In genomic region chr20:62186096-62186426, GRCh38 we compare ENCODE assay signal across 28 cellular contexts. TPM values are rescaled to one million over a fixed set of nuclear protein-coding genes. Genes with fewer than 3 reads are reported as not detected.
A peak's percentile ranks its signal among the peaks of the same experiment; 100 is the strongest.
DNase-seq lines count a peak whose midpoint lies in the region; ATAC-seq, FAIRE-seq and TF ChIP-seq lines count a peak whose summit lies in the region.
"Had no signal": no experiment of that assay in that cellular context is flagged by ENCODE, and none has a peak within 500 bp of the region (broad histone marks: within the 10 kb centered on the region; RNA-seq: fewer than 3 reads in every experiment).

No MANE protein-coding gene starts in this region.

- H3K79me2 ChIP-seq in OCI-LY7 (ENCODE audit: insufficient read depth, low read depth, low read length) (peaks cover 56% of the 10 kb centered on the region), HepG2 (ENCODE audit: insufficient read depth, low read length) (peaks cover 57% of the 10 kb centered on the region)

- H3K4me2 ChIP-seq in OCI-LY7 (ENCODE audit: low read length) (peak overlapping the region; percentile 53; the same call in 1 of the 2 replicates), HepG2 (ENCODE audit: low read depth, low read length) (peak overlapping the region; percentile 61)

- POLR2A ChIA-PET in MCF 10A (lab: Yijun Ruan, JAX) = interaction anchor here (2.0 kb wide), 1 partner anchor 45 kb away, joined by 6 read pairs; no protein-coding TSS in a partner anchor
- POLR2A ChIA-PET in OCI-LY7 (lab: Charles Lee) = interaction anchor here (1.2 kb wide), 1 partner anchor 50 kb away, joined by 3 read pairs; no protein-coding TSS in a partner anchor
- POLR2A ChIA-PET in HepG2 (lab: Yijun Ruan, JAX) = no interaction called here

- H3K27ac Mint-ChIP-seq in MCF 10A (ENCODE audit: low read depth, unreplicated experiment) = peak overlapping the region; percentile 35
- H3K27ac Mint-ChIP-seq in activated T-helper 1 cell treated with anti-CD3 and anti-CD28 coated beads, Interleukin-12 subunit alpha, Interleukin-12 subunit beta, Interleukin-2, Interleukin-4 antibody, amounts not matched to agents 30 ng/mL and 10 ng/mL and 1 ng/mL, durations not matched to agents 14 hours and 24 hours and 36 hours = no peak overlapping the region

- H4K20me1 ChIP-seq in OCI-LY7 (ENCODE audit: insufficient read depth, low read length) = no peaks in the 10 kb centered on the region
- no peaks in the 10 kb centered on the region for H4K20me1 ChIP-seq in HepG2 (ENCODE audit: insufficient read depth, low read length)

- H3K4me1 Mint-ChIP-seq in MCF 10A (ENCODE audit: insufficient read depth, unreplicated experiment) = peaks cover 21% of the 10 kb centered on the region
- peaks cover 40% of the 10 kb centered on the region for H3K4me1 Mint-ChIP-seq in activated T-helper 1 cell treated with anti-CD3 and anti-CD28 coated beads, Interleukin-12 subunit alpha, Interleukin-12 subunit beta, Interleukin-2, Interleukin-4 antibody, amounts not matched to agents 30 ng/mL and 10 ng/mL and 1 ng/mL, durations not matched to agents 14 hours and 24 hours and 36 hours (ENCODE audit: low read depth)

- no peaks in the 10 kb centered on the region for H3K27me3 ChIP-seq in breast epithelium
- no peaks in the 10 kb centered on the region; a peak in 1 of 5 replicates for H3K27me3 ChIP-seq in HepG2 (ENCODE audit: control insufficient read depth in 1 of 2, insufficient read depth in 2 of 2, low read length in 2 of 2)

- H3K9me3 Mint-ChIP-seq in MCF 10A (ENCODE audit: unreplicated experiment) = no peaks in the 10 kb centered on the region
- no peaks in the 10 kb centered on the region for H3K9me3 Mint-ChIP-seq in activated T-helper 1 cell treated with anti-CD3 and anti-CD28 coated beads, Interleukin-12 subunit alpha, Interleukin-12 subunit beta, Interleukin-2, Interleukin-4 antibody, amounts not matched to agents 30 ng/mL and 10 ng/mL and 1 ng/mL, durations not matched to agents 14 hours and 24 hours and 36 hours

- no peak overlapping the region for H2AFZ ChIP-seq in OCI-LY7 (ENCODE audit: low read length)
- H2AFZ ChIP-seq in HepG2 (ENCODE audit: low read length) = no peak overlapping the region

- no peaks in the 10 kb centered on the region for H3K36me3 ChIP-seq in breast epithelium
- H3K36me3 ChIP-seq in OCI-LY7 (ENCODE audit: insufficient read depth, low read length) = peaks cover 22% of the 10 kb centered on the region
- peaks cover 9 to 20% of the 10 kb centered on the region in 2 experiments for H3K36me3 ChIP-seq in HepG2 (replicated peaks in 1 of 2; ENCODE audit: control insufficient read depth in 1 of 2, insufficient read depth in 2 of 2, low read length in 2 of 2)

- H3K9ac ChIP-seq in HepG2 (ENCODE audit: insufficient read depth, low read depth, low read length) = peak overlapping the region; percentile 30

- H3K27ac ChIP-seq in breast epithelium (no peak overlapping the region), OCI-LY7 (ENCODE audit: low read depth, low read length, poor library complexity, severe bottlenecking) (no peak overlapping the region), HepG2 (ENCODE audit: extremely low read length, insufficient read depth, low read length) (peak overlapping the region; percentile 57)
- H3K27ac ChIP-seq: 22Rv1, C4-2B had no signal

- TF ChIP-seq CTCF in MCF 10A (IDR thresholded peaks at IDR 0.05; ENCODE audit: unreplicated experiment) = no peak
- TF ChIP-seq CTCF in breast epithelium (IDR thresholded peaks at IDR 0.05) = no peak
- TF ChIP-seq CTCF in OCI-LY7 (conservative IDR thresholded peaks at IDR 0.05; ENCODE audit: low read length) = no peak
- TF ChIP-seq CTCF in HepG2 (CRISPR knock-in tag; IDR thresholded peaks at IDR 0.05) = no peak

- H3K9me2 ChIP-seq in OCI-LY7 (ENCODE audit: insufficient read depth, low read length) = no peaks in the 10 kb centered on the region

- H3K4me1 ChIP-seq in breast epithelium (peaks cover 0 to 7% of the 10 kb centered on the region in 2 donors), OCI-LY7 (ENCODE audit: insufficient read depth, low read length, poor library complexity, severe bottlenecking) (peaks cover 28% of the 10 kb centered on the region), HepG2 (ENCODE audit: insufficient read depth, low read length) (peaks cover 48% of the 10 kb centered on the region)

- in situ Hi-C loops in HepG2 (cut with HindIII; ENCODE audit: extremely low pct_ligation_motif_present, low pct_unique_long_range_greater_than_20kb) = no loop called here

- H3K4me3 Mint-ChIP-seq in MCF 10A (ENCODE audit: unreplicated experiment) = no peak overlapping the region
- H3K4me3 Mint-ChIP-seq in activated T-helper 1 cell treated with anti-CD3 and anti-CD28 coated beads, Interleukin-12 subunit alpha, Interleukin-12 subunit beta, Interleukin-2, Interleukin-4 antibody, amounts not matched to agents 30 ng/mL and 10 ng/mL and 1 ng/mL, durations not matched to agents 14 hours and 24 hours and 36 hours = no peak overlapping the region

- WGBS in HepG2 (ENCODE audit: low lambda C conversion rate) = 66% methylated on average over 3 of the region's 3 CpGs

- DNase-seq in MCF 10A (ENCODE audit: unreplicated experiment) (no peak), breast epithelium (ENCODE audit: low spot score in 2 of 2) (no peak), OCI-LY7 (ENCODE audit: low spot score) (no peak), HepG2 (ENCODE audit: low spot score) (no peak), NCI-H1694 treated with DMSO at 0.1 percent for 48 hours (lab: John Stamatoyannopoulos, UW) (no peak), NCI-H1105 treated with DMSO at 0.1 percent for 48 hours (lab: John Stamatoyannopoulos, UW) (no peak)
- no peak for DNase-seq in activated T-helper 1 cell treated with anti-CD3 and anti-CD28 coated beads, Interleukin-12 subunit alpha, Interleukin-12 subunit beta, Interleukin-2, Interleukin-4 antibody, amounts not matched to agents 30 ng/mL and 10 ng/mL and 1 ng/mL, durations not matched to agents 14 hours and 24 hours and 36 hours (ENCODE audit: low spot score)
- DNase-seq: ACHN, DMS79 treated with DMSO at 0.1 percent for 48 hours, GOT3, HCEC 1CT, Karpas-422, MM.1S, NCI-H1092, NCI-H1436 treated with DMSO at 0.1 percent for 48 hours, NCI-H2029 treated with DMSO at 0.1 percent for 48 hours, NCI-H2171, NCI-H345, NCI-H524 treated with DMSO at 0.1 percent for 48 hours, NCI-H82, SHP77, T-helper 2 cell had no signal

- intact Hi-C loops in MCF 10A (cut with micrococcal nuclease) = no loop called here
- intact Hi-C loops in breast epithelium (cut with DNase I; ENCODE audit: low total_unique reads) = no loop called here
- intact Hi-C loops in OCI-LY7 (cut with micrococcal nuclease; ENCODE audit: unreplicated experiment) = no loop called here
- intact Hi-C loops in HepG2 (cut with micrococcal nuclease; ENCODE audit: unreplicated experiment) = no loop called here
- intact Hi-C loops in activated T-helper 1 cell treated with anti-CD3 and anti-CD28 coated beads, Interleukin-12 subunit alpha, Interleukin-12 subunit beta, Interleukin-2, Interleukin-4 antibody, amounts not matched to agents 30 ng/mL and 10 ng/mL and 1 ng/mL, durations not matched to agents 14 hours and 24 hours and 36 hours (cut with micrococcal nuclease) = no loop called here

- TF ChIP-seq EP300 in HepG2 (IDR thresholded peaks at IDR 0.05; ENCODE audit: low read depth in 2 of 2, low read length in 2 of 2) = no peak
- TF ChIP-seq EP300 in HepG2 (CRISPR knock-in tag; IDR thresholded peaks at IDR 0.05; ENCODE audit: borderline replicate concordance) = no peak

- FAIRE-seq in HepG2 (lab: Jason Lieb, UNC) = no peak
- FAIRE-seq: GM12878, HTR-8/SVneo had no signal

- CTCF ChIA-PET in MCF 10A (lab: Yijun Ruan, JAX) = no interaction called here
- CTCF ChIA-PET in OCI-LY7 (lab: Charles Lee; ENCODE audit: unreplicated experiment) = no interaction called here
- CTCF ChIA-PET in HepG2 (lab: Yijun Ruan, JAX; ENCODE audit: low intra/inter-chr PET ratio, low total read pairs) = no interaction called here

- no peak overlapping the region for H3K4me3 ChIP-seq in breast epithelium
- no peak overlapping the region for H3K4me3 ChIP-seq in OCI-LY7 (ENCODE audit: low read depth, low read length, poor library complexity, severe bottlenecking)
- H3K4me3 ChIP-seq in HepG2 (replicated peaks in 1 of 3; ENCODE audit: insufficient read depth in 1 of 3, low read depth in 2 of 3, low read length in 3 of 3) = peak overlapping the region in 2 of 3 experiments; percentile 5 to 15; a peak in 2 of 6 replicates
- H3K4me3 ChIP-seq: GM12878 had no signal

- H3K36me3 Mint-ChIP-seq in MCF 10A (ENCODE audit: insufficient read depth, unreplicated experiment) = peaks cover 42% of the 10 kb centered on the region
- peaks cover 5% of the 10 kb centered on the region for H3K36me3 Mint-ChIP-seq in activated T-helper 1 cell treated with anti-CD3 and anti-CD28 coated beads, Interleukin-12 subunit alpha, Interleukin-12 subunit beta, Interleukin-2, Interleukin-4 antibody, amounts not matched to agents 30 ng/mL and 10 ng/mL and 1 ng/mL, durations not matched to agents 14 hours and 24 hours and 36 hours (ENCODE audit: low read depth)

- ATAC-seq in HepG2 (no peak), GM18498 (IDR thresholded peaks at IDR 0.05; ENCODE audit: unreplicated experiment) (no peak)
- ATAC-seq: GM12878 had no signal

- no peak for TF ChIP-seq RAD21 in HepG2 (CRISPR knock-in tag; IDR thresholded peaks at IDR 0.05)

- H3K9me3 ChIP-seq in breast epithelium (no peaks in the 10 kb centered on the region), OCI-LY7 (ENCODE audit: low read length) (no peaks in the 10 kb centered on the region), HepG2 (ENCODE audit: low read length) (no peaks in the 10 kb centered on the region)

- H3K27me3 Mint-ChIP-seq in MCF 10A (ENCODE audit: insufficient read depth, unreplicated experiment) = no peaks in the 10 kb centered on the region
- no peaks in the 10 kb centered on the region for H3K27me3 Mint-ChIP-seq in activated T-helper 1 cell treated with anti-CD3 and anti-CD28 coated beads, Interleukin-12 subunit alpha, Interleukin-12 subunit beta, Interleukin-2, Interleukin-4 antibody, amounts not matched to agents 30 ng/mL and 10 ng/mL and 1 ng/mL, durations not matched to agents 14 hours and 24 hours and 36 hours (ENCODE audit: insufficient read depth)

- TF ChIP-seq POLR2A in breast epithelium (IDR thresholded peaks at IDR 0.05) = no peak
- no peak for TF ChIP-seq POLR2A in HepG2 (IDR thresholded peaks at IDR 0.05; ENCODE audit: insufficient read depth in 1 of 2, low read depth in 2 of 2, low read length in 2 of 2)

- no TSS peak for BruUV-seq in MCF 10A (replicated peaks; lab: Mats Ljungman, UMichigan)
- no TSS peak for BruUV-seq in OCI-LY7 (replicated peaks; lab: Mats Ljungman, UMichigan)
- no TSS peak for BruUV-seq in HepG2 (replicated peaks; lab: Mats Ljungman, UMichigan)

RNA-seq across cellular contexts. Expression of gene MTG2, which starts 3.2 kb away (rescaled TPM):
- total RNA-seq in MCF 10A (2022) (46.9 and 61.0 TPM in 2 replicates), breast epithelium (10 to 100 TPM; 16.3 to 32.1 (median 25.6) TPM), OCI-LY7 (2022) (37.5 and 38.6 TPM in 2 replicates), HepG2 (2016; rRNA removed; fragmentation: Illumina TruSeq; extraction: Trizol) (31.3 and 37.8 TPM in 2 replicates)
- total RNA-seq in OCI-LY7 (2014; rRNA removed; shearing (Covaris generic)) = 20.3 and 24.1 TPM in 2 replicates
- total RNA-seq in HepG2 (2016; cell fraction: cytosol; rRNA removed; fragmentation: Illumina TruSeq; extraction: Trizol; ENCODE audit: low read depth) = 14.9 and 15.3 TPM in 2 replicates
- 30.0 and 35.2 TPM in 2 replicates for total RNA-seq in HepG2 (2016; cell fraction: insoluble cytoplasmic fraction; rRNA removed; fragmentation: Illumina TruSeq; extraction: Trizol)
- total RNA-seq in HepG2 (2016; cell fraction: membrane; rRNA removed; fragmentation: Illumina TruSeq; extraction: Trizol) = 20.4 and 23.8 TPM in 2 replicates
- total RNA-seq in HepG2 (2016; cell fraction: nucleus; rRNA removed; fragmentation: Illumina TruSeq; extraction: Trizol) = 23.8 and 28.4 TPM in 2 replicates
- 20.4 and 22.5 TPM in 2 replicates for polyA plus RNA-seq in HepG2 (2011; rRNA removed)
- polyA plus RNA-seq in HepG2 (2011; cell fraction: cytosol; rRNA removed) = 19.5 and 23.4 TPM in 2 replicates
- polyA plus RNA-seq in HepG2 (2011; cell fraction: nucleus; rRNA removed) = 31.1 and 31.2 TPM in 2 replicates
- 21.4 and 26.9 TPM in 2 replicates for polyA plus RNA-seq in HepG2 (2012)
- 13.5 and 13.6 TPM in 2 replicates for polyA plus RNA-seq in HepG2 (2016; cell fraction: cytosol; fragmentation: Illumina TruSeq; extraction: Trizol; ENCODE audit: low read depth)
- 33.7 and 36.3 TPM in 2 replicates for polyA plus RNA-seq in HepG2 (2016; cell fraction: insoluble cytoplasmic fraction; fragmentation: Illumina TruSeq; extraction: Trizol; ENCODE audit: low read depth)
- 18.0 and 19.8 TPM in 2 replicates for polyA plus RNA-seq in HepG2 (2016; cell fraction: membrane; fragmentation: Illumina TruSeq; extraction: Trizol; ENCODE audit: low read depth)
- polyA plus RNA-seq in HepG2 (2016; cell fraction: nucleus; fragmentation: Illumina TruSeq; extraction: Trizol; ENCODE audit: insufficient read depth, low read depth) = 87.6 and 92.7 TPM in 2 replicates
- 27.2 and 36.2 TPM in 2 replicates for polyA minus RNA-seq in HepG2 (2011; rRNA and poly(A)+ RNA removed; ENCODE audit: low replicate concordance)
- polyA minus RNA-seq in HepG2 (2011; cell fraction: cytosol; rRNA and poly(A)+ RNA removed) = 13.0 and 15.4 TPM in 2 replicates
- 16.7 and 20.9 TPM in 2 replicates for polyA minus RNA-seq in HepG2 (2011; cell fraction: nucleus; rRNA and poly(A)+ RNA removed)
- total RNA-seq in activated T-helper 1 cell treated with anti-CD3 and anti-CD28 coated beads, Interleukin-12 subunit alpha, Interleukin-12 subunit beta, Interleukin-2, Interleukin-4 antibody, amounts not matched to agents 30 ng/mL and 10 ng/mL and 1 ng/mL, durations not matched to agents 14 hours and 24 hours and 36 hours = 45.4 and 46.3 TPM in 2 replicates

RNA-seq across cellular contexts. Expression of gene HRH3, which starts 34.0 kb away (rescaled TPM):
- total RNA-seq in MCF 10A (2022) (not detected in 2 replicates), breast epithelium (not detected), OCI-LY7 (2022) (not detected in 2 replicates), HepG2 (2016; rRNA removed; fragmentation: Illumina TruSeq; extraction: Trizol) (0.10 and 0.18 TPM in 2 replicates)
- total RNA-seq in OCI-LY7 (2014; rRNA removed; shearing (Covaris generic)) = not detected in 2 replicates
- total RNA-seq in HepG2 (2016; cell fraction: cytosol; rRNA removed; fragmentation: Illumina TruSeq; extraction: Trizol; ENCODE audit: low read depth) = 0.10 TPM in 1 of 2 replicates, not detected in the other
- total RNA-seq in HepG2 (2016; cell fraction: insoluble cytoplasmic fraction; rRNA removed; fragmentation: Illumina TruSeq; extraction: Trizol) = 0.06 TPM in 1 of 2 replicates, not detected in the other
- total RNA-seq in HepG2 (2016; cell fraction: membrane; rRNA removed; fragmentation: Illumina TruSeq; extraction: Trizol) = 0.12 and 0.14 TPM in 2 replicates
- not detected in 2 replicates for total RNA-seq in HepG2 (2016; cell fraction: nucleus; rRNA removed; fragmentation: Illumina TruSeq; extraction: Trizol)
- polyA plus RNA-seq in HepG2 (2011; rRNA removed) = not detected in 2 replicates
- not detected in 2 replicates for polyA plus RNA-seq in HepG2 (2011; cell fraction: cytosol; rRNA removed)
- polyA plus RNA-seq in HepG2 (2011; cell fraction: nucleus; rRNA removed) = not detected in 2 replicates
- 0.08 TPM in 1 of 2 replicates, not detected in the other for polyA plus RNA-seq in HepG2 (2012)
- polyA plus RNA-seq in HepG2 (2016; cell fraction: cytosol; fragmentation: Illumina TruSeq; extraction: Trizol; ENCODE audit: low read depth) = 0.08 TPM in 1 of 2 replicates, not detected in the other
- polyA plus RNA-seq in HepG2 (2016; cell fraction: insoluble cytoplasmic fraction; fragmentation: Illumina TruSeq; extraction: Trizol; ENCODE audit: low read depth) = 0.34 TPM in 1 of 2 replicates, not detected in the other
- polyA plus RNA-seq in HepG2 (2016; cell fraction: membrane; fragmentation: Illumina TruSeq; extraction: Trizol; ENCODE audit: low read depth) = 0.17 TPM in 2 replicates
- not detected in 2 replicates for polyA plus RNA-seq in HepG2 (2016; cell fraction: nucleus; fragmentation: Illumina TruSeq; extraction: Trizol; ENCODE audit: insufficient read depth, low read depth)
- polyA minus RNA-seq in HepG2 (2011; rRNA and poly(A)+ RNA removed; ENCODE audit: low replicate concordance) = not detected in 2 replicates
- polyA minus RNA-seq in HepG2 (2011; cell fraction: cytosol; rRNA and poly(A)+ RNA removed) = not detected in 2 replicates
- not detected in 2 replicates for polyA minus RNA-seq in HepG2 (2011; cell fraction: nucleus; rRNA and poly(A)+ RNA removed)
- not detected in 2 replicates for total RNA-seq in activated T-helper 1 cell treated with anti-CD3 and anti-CD28 coated beads, Interleukin-12 subunit alpha, Interleukin-12 subunit beta, Interleukin-2, Interleukin-4 antibody, amounts not matched to agents 30 ng/mL and 10 ng/mL and 1 ng/mL, durations not matched to agents 14 hours and 24 hours and 36 hours
- total RNA-seq: GM12878, RPMI7951 had no signal
- polyA plus RNA-seq: GM12878 had no signal

RNA-seq across cellular contexts. Expression of gene SS18L1, which starts 42.5 kb away (rescaled TPM):
- 16.1 and 17.9 TPM in 2 replicates for total RNA-seq in MCF 10A (2022)
- total RNA-seq in breast epithelium = 10 to 100 TPM; 12.5 to 18.4 (median 14.4) TPM
- 13.0 and 17.0 TPM in 2 replicates for total RNA-seq in OCI-LY7 (2014; rRNA removed; shearing (Covaris generic))
- total RNA-seq in OCI-LY7 (2022) = 16.8 and 17.7 TPM in 2 replicates
- total RNA-seq in HepG2 (2016; rRNA removed; fragmentation: Illumina TruSeq; extraction: Trizol) = 15.3 and 17.8 TPM in 2 replicates
- 8.6 and 10.0 TPM in 2 replicates for total RNA-seq in HepG2 (2016; cell fraction: cytosol; rRNA removed; fragmentation: Illumina TruSeq; extraction: Trizol; ENCODE audit: low read depth)
- 14.3 and 17.3 TPM in 2 replicates for total RNA-seq in HepG2 (2016; cell fraction: insoluble cytoplasmic fraction; rRNA removed; fragmentation: Illumina TruSeq; extraction: Trizol)
- total RNA-seq in HepG2 (2016; cell fraction: membrane; rRNA removed; fragmentation: Illumina TruSeq; extraction: Trizol) = 13.2 and 13.6 TPM in 2 replicates
- total RNA-seq in HepG2 (2016; cell fraction: nucleus; rRNA removed; fragmentation: Illumina TruSeq; extraction: Trizol) = 21.3 and 26.0 TPM in 2 replicates
- 27.6 and 32.0 TPM in 2 replicates for polyA plus RNA-seq in HepG2 (2011; rRNA removed)
- polyA plus RNA-seq in HepG2 (2011; cell fraction: cytosol; rRNA removed) = 13.9 and 24.3 TPM in 2 replicates
- polyA plus RNA-seq in HepG2 (2011; cell fraction: nucleus; rRNA removed) = 94.6 and 141 TPM in 2 replicates
- 16.9 and 17.6 TPM in 2 replicates for polyA plus RNA-seq in HepG2 (2012)
- polyA plus RNA-seq in HepG2 (2016; cell fraction: cytosol; fragmentation: Illumina TruSeq; extraction: Trizol; ENCODE audit: low read depth) = 2.6 and 2.8 TPM in 2 replicates
- 12.8 and 13.4 TPM in 2 replicates for polyA plus RNA-seq in HepG2 (2016; cell fraction: insoluble cytoplasmic fraction; fragmentation: Illumina TruSeq; extraction: Trizol; ENCODE audit: low read depth)
- 5.4 and 6.3 TPM in 2 replicates for polyA plus RNA-seq in HepG2 (2016; cell fraction: membrane; fragmentation: Illumina TruSeq; extraction: Trizol; ENCODE audit: low read depth)
- polyA plus RNA-seq in HepG2 (2016; cell fraction: nucleus; fragmentation: Illumina TruSeq; extraction: Trizol; ENCODE audit: insufficient read depth, low read depth) = 60.6 and 69.1 TPM in 2 replicates
- 32.8 and 53.5 TPM in 2 replicates for polyA minus RNA-seq in HepG2 (2011; rRNA and poly(A)+ RNA removed; ENCODE audit: low replicate concordance)
- 14.5 and 16.4 TPM in 2 replicates for polyA minus RNA-seq in HepG2 (2011; cell fraction: cytosol; rRNA and poly(A)+ RNA removed)
- polyA minus RNA-seq in HepG2 (2011; cell fraction: nucleus; rRNA and poly(A)+ RNA removed) = 30.1 and 33.4 TPM in 2 replicates
- total RNA-seq in activated T-helper 1 cell treated with anti-CD3 and anti-CD28 coated beads, Interleukin-12 subunit alpha, Interleukin-12 subunit beta, Interleukin-2, Interleukin-4 antibody, amounts not matched to agents 30 ng/mL and 10 ng/mL and 1 ng/mL, durations not matched to agents 14 hours and 24 hours and 36 hours = 24.3 and 29.4 TPM in 2 replicates

RNA-seq across cellular contexts. Expression of gene PSMA7, which starts 42.9 kb away (rescaled TPM):
- 362 and 419 TPM in 2 replicates for total RNA-seq in MCF 10A (2022)
- 100 to 1,000 TPM; 200 to 579 (median 380) TPM for total RNA-seq in breast epithelium
- 247 and 362 TPM in 2 replicates for total RNA-seq in OCI-LY7 (2014; rRNA removed; shearing (Covaris generic))
- 223 and 266 TPM in 2 replicates for total RNA-seq in OCI-LY7 (2022)
- 531 and 639 TPM in 2 replicates for total RNA-seq in HepG2 (2016; rRNA removed; fragmentation: Illumina TruSeq; extraction: Trizol)
- total RNA-seq in HepG2 (2016; cell fraction: cytosol; rRNA removed; fragmentation: Illumina TruSeq; extraction: Trizol; ENCODE audit: low read depth) = 280 and 300 TPM in 2 replicates
- 555 and 661 TPM in 2 replicates for total RNA-seq in HepG2 (2016; cell fraction: insoluble cytoplasmic fraction; rRNA removed; fragmentation: Illumina TruSeq; extraction: Trizol)
- 259 and 300 TPM in 2 replicates for total RNA-seq in HepG2 (2016; cell fraction: membrane; rRNA removed; fragmentation: Illumina TruSeq; extraction: Trizol)
- 259 and 270 TPM in 2 replicates for total RNA-seq in HepG2 (2016; cell fraction: nucleus; rRNA removed; fragmentation: Illumina TruSeq; extraction: Trizol)
- polyA plus RNA-seq in HepG2 (2011; rRNA removed) = 571 and 631 TPM in 2 replicates
- 539 and 602 TPM in 2 replicates for polyA plus RNA-seq in HepG2 (2011; cell fraction: cytosol; rRNA removed)
- 375 and 401 TPM in 2 replicates for polyA plus RNA-seq in HepG2 (2011; cell fraction: nucleus; rRNA removed)
- 283 and 330 TPM in 2 replicates for polyA plus RNA-seq in HepG2 (2012)
- polyA plus RNA-seq in HepG2 (2016; cell fraction: cytosol; fragmentation: Illumina TruSeq; extraction: Trizol; ENCODE audit: low read depth) = 290 and 328 TPM in 2 replicates
- polyA plus RNA-seq in HepG2 (2016; cell fraction: insoluble cytoplasmic fraction; fragmentation: Illumina TruSeq; extraction: Trizol; ENCODE audit: low read depth) = 656 and 720 TPM in 2 replicates
- 233 and 270 TPM in 2 replicates for polyA plus RNA-seq in HepG2 (2016; cell fraction: membrane; fragmentation: Illumina TruSeq; extraction: Trizol; ENCODE audit: low read depth)
- polyA plus RNA-seq in HepG2 (2016; cell fraction: nucleus; fragmentation: Illumina TruSeq; extraction: Trizol; ENCODE audit: insufficient read depth, low read depth) = 418 and 431 TPM in 2 replicates
- 380 and 541 TPM in 2 replicates for polyA minus RNA-seq in HepG2 (2011; rRNA and poly(A)+ RNA removed; ENCODE audit: low replicate concordance)
- polyA minus RNA-seq in HepG2 (2011; cell fraction: cytosol; rRNA and poly(A)+ RNA removed) = 93.0 and 111 TPM in 2 replicates
- 111 and 120 TPM in 2 replicates for polyA minus RNA-seq in HepG2 (2011; cell fraction: nucleus; rRNA and poly(A)+ RNA removed)
- total RNA-seq in activated T-helper 1 cell treated with anti-CD3 and anti-CD28 coated beads, Interleukin-12 subunit alpha, Interleukin-12 subunit beta, Interleukin-2, Interleukin-4 antibody, amounts not matched to agents 30 ng/mL and 10 ng/mL and 1 ng/mL, durations not matched to agents 14 hours and 24 hours and 36 hours = 444 and 450 TPM in 2 replicates

RNA-seq across cellular contexts. Expression of gene OSBPL2, which starts 52.3 kb away (rescaled TPM):
- total RNA-seq in MCF 10A (2022) (38.8 and 51.9 TPM in 2 replicates), breast epithelium (10 to 100 TPM; 25.0 to 46.1 (median 38.0) TPM), OCI-LY7 (2022) (40.0 and 44.8 TPM in 2 replicates), HepG2 (2016; rRNA removed; fragmentation: Illumina TruSeq; extraction: Trizol) (37.4 and 41.5 TPM in 2 replicates)
- total RNA-seq in OCI-LY7 (2014; rRNA removed; shearing (Covaris generic)) = 17.2 and 20.7 TPM in 2 replicates
- total RNA-seq in HepG2 (2016; cell fraction: cytosol; rRNA removed; fragmentation: Illumina TruSeq; extraction: Trizol; ENCODE audit: low read depth) = 19.3 and 19.7 TPM in 2 replicates
- 37.3 and 39.8 TPM in 2 replicates for total RNA-seq in HepG2 (2016; cell fraction: insoluble cytoplasmic fraction; rRNA removed; fragmentation: Illumina TruSeq; extraction: Trizol)
- total RNA-seq in HepG2 (2016; cell fraction: membrane; rRNA removed; fragmentation: Illumina TruSeq; extraction: Trizol) = 18.5 and 19.9 TPM in 2 replicates
- 31.6 and 31.7 TPM in 2 replicates for total RNA-seq in HepG2 (2016; cell fraction: nucleus; rRNA removed; fragmentation: Illumina TruSeq; extraction: Trizol)
- 18.5 and 20.5 TPM in 2 replicates for polyA plus RNA-seq in HepG2 (2011; rRNA removed)
- polyA plus RNA-seq in HepG2 (2011; cell fraction: cytosol; rRNA removed) = 11.8 and 12.2 TPM in 2 replicates
- polyA plus RNA-seq in HepG2 (2011; cell fraction: nucleus; rRNA removed) = 64.3 and 72.2 TPM in 2 replicates
- polyA plus RNA-seq in HepG2 (2012) = 29.8 and 30.8 TPM in 2 replicates
- polyA plus RNA-seq in HepG2 (2016; cell fraction: cytosol; fragmentation: Illumina TruSeq; extraction: Trizol; ENCODE audit: low read depth) = 3.5 and 4.8 TPM in 2 replicates
- 31.7 and 35.2 TPM in 2 replicates for polyA plus RNA-seq in HepG2 (2016; cell fraction: insoluble cytoplasmic fraction; fragmentation: Illumina TruSeq; extraction: Trizol; ENCODE audit: low read depth)
- polyA plus RNA-seq in HepG2 (2016; cell fraction: membrane; fragmentation: Illumina TruSeq; extraction: Trizol; ENCODE audit: low read depth) = 9.5 and 9.7 TPM in 2 replicates
- polyA plus RNA-seq in HepG2 (2016; cell fraction: nucleus; fragmentation: Illumina TruSeq; extraction: Trizol; ENCODE audit: insufficient read depth, low read depth) = 69.1 and 71.6 TPM in 2 replicates
- 28.3 and 39.1 TPM in 2 replicates for polyA minus RNA-seq in HepG2 (2011; rRNA and poly(A)+ RNA removed; ENCODE audit: low replicate concordance)
- polyA minus RNA-seq in HepG2 (2011; cell fraction: cytosol; rRNA and poly(A)+ RNA removed) = 11.3 and 14.2 TPM in 2 replicates
- 62.2 and 69.3 TPM in 2 replicates for polyA minus RNA-seq in HepG2 (2011; cell fraction: nucleus; rRNA and poly(A)+ RNA removed)
- 27.0 and 31.6 TPM in 2 replicates for total RNA-seq in activated T-helper 1 cell treated with anti-CD3 and anti-CD28 coated beads, Interleukin-12 subunit alpha, Interleukin-12 subunit beta, Interleukin-2, Interleukin-4 antibody, amounts not matched to agents 30 ng/mL and 10 ng/mL and 1 ng/mL, durations not matched to agents 14 hours and 24 hours and 36 hours

Comparison
In these comparisons a context has a peak if more than half of its experiments do, and no peak if none do; other contexts are left out.
1. H3K4me3 ChIP-seq: peak in HepG2 (2 of 3); none in breast epithelium (0 of 3) and OCI-LY7 (single experiment).